ENCODE assay signal across 8 cellular contexts in genomic region chr7:71733108-71733870, GRCh38.
A peak's percentile ranks its signal among the peaks of the same experiment; 100 is the strongest.
DNase-seq lines count a peak whose midpoint lies in the region; ATAC-seq and TF ChIP-seq lines count a peak whose summit lies in the region.

No MANE protein-coding gene starts in this region.

- no peaks in the 10 kb centered on the region for H4K20me1 ChIP-seq in fibroblast of lung (ENCODE audit: control insufficient read depth, extremely low read depth, insufficient read depth, low read length)

- no peak overlapping the region for H3K4me3 ChIP-seq in NT2/D1 (ENCODE audit: insufficient read length, low read depth)
- H3K4me3 ChIP-seq in fibroblast of lung (replicated peaks in 1 of 4; ENCODE audit: control extremely low read depth in 1 of 4, insufficient read depth in 1 of 4, low read depth in 3 of 4, low read length in 4 of 4), result no peak overlapping the region

- H3K9me3 ChIP-seq in NT2/D1 (ENCODE audit: insufficient read depth, low read length) (no peaks in the 10 kb centered on the region; the same call in 1 of the 2 replicates), fibroblast of lung (ENCODE audit: control insufficient read depth, insufficient read depth, low read depth, low read length) (no peaks in the 10 kb centered on the region)

- intact Hi-C loops in natural killer cell (cut with micrococcal nuclease), result loop anchor here (1.0 to 10.0 kb wide), 2 partner anchors 878 to 904 kb away; no protein-coding TSS in a partner anchor

- peak; percentile 75 for ATAC-seq in HG03432 (IDR thresholded peaks at IDR 0.05; ENCODE audit: unreplicated experiment)
- ATAC-seq in natural killer cell, result peak in 2 of 3 donors; percentile 54 to 63
- peak; percentile 62 to 65 for ATAC-seq in stimulated activated naive B cell treated with anti-CD40 and anti-IgM and Interleukin-4, amounts not matched to agents 10 μg/mL and 1 μg/mL and 100 μg/mL, for 72 hours (replicated peaks)
- ATAC-seq in GM19452 (IDR thresholded peaks at IDR 0.05; ENCODE audit: unreplicated experiment), result no peak

- H3K4me1 ChIP-seq in NT2/D1 (ENCODE audit: insufficient read depth, insufficient read length) (peaks cover 2% of the 10 kb centered on the region), fibroblast of lung (ENCODE audit: control insufficient read depth, extremely low read depth, insufficient read depth, low read length) (no peaks in the 10 kb centered on the region)

- H3K4me2 ChIP-seq in fibroblast of lung (ENCODE audit: extremely low read depth, insufficient read depth, low read length), result no peak overlapping the region

- H3K27ac ChIP-seq in fibroblast of lung (ENCODE audit: insufficient read depth, low read length), result no peak overlapping the region

- H2AFZ ChIP-seq in fibroblast of lung (ENCODE audit: low read length), result no peak overlapping the region

- H3K27me3 ChIP-seq in NT2/D1 (ENCODE audit: insufficient read depth, insufficient read length), result no peaks in the 10 kb centered on the region
- no peaks in the 10 kb centered on the region for H3K27me3 ChIP-seq in fibroblast of lung (ENCODE audit: control insufficient read depth, insufficient read depth, low read length)

- H3K4me3 Mint-ChIP-seq in natural killer cell, result no peak overlapping the region
- peak overlapping the region in 1 of 2 donors; percentile 28 for H3K4me3 Mint-ChIP-seq in stimulated activated naive B cell treated with anti-CD40 and anti-IgM and Interleukin-4, amounts not matched to agents 10 μg/mL and 1 μg/mL and 100 μg/mL, for 72 hours

- no peaks in the 10 kb centered on the region for H3K36me3 ChIP-seq in NT2/D1 (ENCODE audit: insufficient read depth, insufficient read length, low read length)
- no peaks in the 10 kb centered on the region for H3K36me3 ChIP-seq in fibroblast of lung (ENCODE audit: control insufficient read depth, insufficient read depth, low read length)

- peaks cover 0 to 3% of the 10 kb centered on the region in 2 donors for H3K27me3 Mint-ChIP-seq in natural killer cell (ENCODE audit: low read depth in 2 of 2)
- H3K27me3 Mint-ChIP-seq in stimulated activated naive B cell treated with anti-CD40 and anti-IgM and Interleukin-4, amounts not matched to agents 10 μg/mL and 1 μg/mL and 100 μg/mL, for 72 hours, result peaks cover 11 to 21% of the 10 kb centered on the region in 2 donors

- H3K9me3 Mint-ChIP-seq in natural killer cell, result no peaks in the 10 kb centered on the region
- peaks cover 0 to 2% of the 10 kb centered on the region in 2 donors for H3K9me3 Mint-ChIP-seq in stimulated activated naive B cell treated with anti-CD40 and anti-IgM and Interleukin-4, amounts not matched to agents 10 μg/mL and 1 μg/mL and 100 μg/mL, for 72 hours

- TF ChIP-seq CTCF in fibroblast of lung (conservative IDR thresholded peaks at IDR 0.05 in 1 of 2, IDR thresholded peaks at IDR 0.05 in 1 of 2; ENCODE audit: low read depth in 1 of 2, low read length in 2 of 2), result peak; percentile 84
- TF ChIP-seq CTCF in natural killer cell (IDR thresholded peaks at IDR 0.05), result peak; percentile 65

- H3K27ac Mint-ChIP-seq in natural killer cell, result no peak overlapping the region
- no peak overlapping the region for H3K27ac Mint-ChIP-seq in stimulated activated naive B cell treated with anti-CD40 and anti-IgM and Interleukin-4, amounts not matched to agents 10 μg/mL and 1 μg/mL and 100 μg/mL, for 72 hours

- DNase-seq in DMS 273 (lab: John Stamatoyannopoulos, UW; ENCODE audit: unreplicated experiment) (peak; percentile 99), NT2/D1 (ENCODE audit: low read depth, low spot score) (peak; percentile 90), fibroblast of lung (ENCODE audit: low read depth in 2 of 2) (peak; percentile 44 to 64), natural killer cell (peak; percentile 42)
- DNase-seq in activated T-cell treated with anti-CD3 and anti-CD28 coated beads, Interleukin-2, amount 50 U/mL, for 1 hour, result peak; percentile 49
- DNase-seq in stimulated activated naive B cell treated with anti-CD40 and anti-IgM and Interleukin-4, amounts not matched to agents 10 μg/mL and 1 μg/mL and 100 μg/mL, for 72 hours, result peak; percentile 36

- peaks cover 0 to 6% of the 10 kb centered on the region in 2 donors for H3K4me1 Mint-ChIP-seq in natural killer cell
- peaks cover 4 to 8% of the 10 kb centered on the region in 2 donors for H3K4me1 Mint-ChIP-seq in stimulated activated naive B cell treated with anti-CD40 and anti-IgM and Interleukin-4, amounts not matched to agents 10 μg/mL and 1 μg/mL and 100 μg/mL, for 72 hours

- H3K9ac ChIP-seq in NT2/D1 (ENCODE audit: insufficient read length, low read depth) (no peak overlapping the region), fibroblast of lung (ENCODE audit: insufficient read depth, low read length) (no peak overlapping the region)

- no peaks in the 10 kb centered on the region for H3K79me2 ChIP-seq in fibroblast of lung (ENCODE audit: control insufficient read depth, insufficient read depth, low read length)

- H3K36me3 Mint-ChIP-seq in natural killer cell, result no peaks in the 10 kb centered on the region
- no peaks in the 10 kb centered on the region for H3K36me3 Mint-ChIP-seq in stimulated activated naive B cell treated with anti-CD40 and anti-IgM and Interleukin-4, amounts not matched to agents 10 μg/mL and 1 μg/mL and 100 μg/mL, for 72 hours

Comparison
In these comparisons a context has a peak if more than half of its experiments do, and no peak if none do; other contexts are left out.
1. DNase-seq: peak in every context shown above with its lines; median percentile 99 in DMS 273; 90 in NT2/D1; 54 in fibroblast of lung; 49 in activated T-cell treated with anti-CD3 and anti-CD28 coated beads, Interleukin-2, amount 50 U/mL, for 1 hour; 42 in natural killer cell; 36 in stimulated activated naive B cell treated with anti-CD40 and anti-IgM and Interleukin-4, amounts not matched to agents 10 μg/mL and 1 μg/mL and 100 μg/mL, for 72 hours.